1 cellular context compared by ENCODE assay signal in the genomic region with DNA sequence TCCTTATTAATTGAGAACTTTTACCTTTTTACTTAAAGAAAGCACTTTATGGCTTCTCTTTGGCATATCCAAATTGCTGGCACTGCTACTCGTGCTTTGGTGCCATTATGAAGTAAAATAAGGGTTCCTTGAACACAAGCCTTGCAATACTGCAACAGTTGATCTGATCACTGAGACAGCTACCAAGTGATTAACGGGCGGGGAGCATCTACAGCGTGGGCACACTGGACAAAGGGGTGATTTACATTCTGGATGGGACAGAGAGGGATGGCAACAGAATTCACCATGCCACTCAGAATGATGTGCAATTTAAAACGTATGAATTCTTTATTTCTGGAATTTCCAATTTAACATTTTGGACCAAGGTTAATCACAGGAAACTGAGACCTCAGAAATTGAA.
TF ChIP-seq lines count a peak whose summit lies in the region.

No MANE protein-coding gene starts in this region.

TF ChIP-seq in IMR-90, 13 proteins besides CTCF, POLR2A, EP300 and RAD21 (continued from another document):
- no peak for TF ChIP-seq NFE2L2 (IDR thresholded peaks at IDR 0.05; ENCODE audit: low read depth, low read length)
- TF ChIP-seq, protein P1, sequence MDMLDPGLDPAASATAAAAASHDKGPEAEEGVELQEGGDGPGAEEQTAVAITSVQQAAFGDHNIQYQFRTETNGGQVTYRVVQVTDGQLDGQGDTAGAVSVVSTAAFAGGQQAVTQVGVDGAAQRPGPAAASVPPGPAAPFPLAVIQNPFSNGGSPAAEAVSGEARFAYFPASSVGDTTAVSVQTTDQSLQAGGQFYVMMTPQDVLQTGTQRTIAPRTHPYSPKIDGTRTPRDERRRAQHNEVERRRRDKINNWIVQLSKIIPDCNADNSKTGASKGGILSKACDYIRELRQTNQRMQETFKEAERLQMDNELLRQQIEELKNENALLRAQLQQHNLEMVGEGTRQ (IDR thresholded peaks at IDR 0.05; ENCODE audit: low read depth, low read length) = no peak
- no peak for TF ChIP-seq MAZ (IDR thresholded peaks at IDR 0.05; ENCODE audit: borderline replicate concordance, low read depth, low read length)
- TF ChIP-seq RCOR1 (IDR thresholded peaks at IDR 0.05; ENCODE audit: insufficient replicate concordance, low read length) = no peak
